Comparison of ENCODE assay signal across 10 cellular contexts in the genomic region with DNA sequence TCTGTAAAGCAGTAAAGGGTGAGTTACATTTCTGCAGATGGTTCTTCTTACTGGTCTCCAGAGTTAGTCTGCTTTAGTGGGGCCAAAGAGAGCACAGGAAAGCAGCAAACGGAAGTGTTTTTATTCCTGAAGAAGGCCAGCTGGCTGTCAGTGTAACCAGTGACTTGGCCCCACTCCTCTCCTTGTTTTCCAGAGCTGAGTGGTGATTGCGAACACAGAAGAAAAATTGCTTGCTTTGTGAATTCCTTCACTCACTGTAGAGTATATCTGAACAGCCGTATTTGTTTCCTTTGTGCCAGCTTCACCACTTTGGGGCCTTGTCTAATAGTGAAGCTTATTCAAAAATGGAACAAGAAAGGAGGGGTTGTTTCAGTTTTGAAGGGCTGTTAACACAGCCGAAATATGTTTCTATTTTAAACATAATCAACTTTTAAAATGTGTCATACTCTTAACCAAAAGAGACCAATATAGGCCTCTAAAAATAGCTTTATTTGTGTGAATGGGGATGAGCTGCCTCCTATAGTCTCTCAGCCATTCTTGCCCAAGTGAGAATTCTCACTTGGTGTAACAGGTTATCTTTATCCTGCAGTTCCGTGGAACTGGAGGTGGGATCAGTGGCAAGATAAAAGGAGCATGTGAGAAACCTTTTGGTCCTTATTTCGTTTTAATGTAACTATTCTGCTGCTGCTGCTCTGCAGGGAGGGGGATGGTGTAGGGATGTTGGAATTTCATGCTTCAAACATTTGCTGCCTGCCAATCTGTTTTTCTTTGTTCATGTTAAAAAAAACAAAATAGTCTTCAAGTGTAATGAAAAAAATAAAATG. TPM values are rescaled to one million over a fixed set of nuclear protein-coding genes. Genes with fewer than 3 reads are reported as not detected.
DNase-seq lines count a peak whose midpoint lies in the region; ATAC-seq, FAIRE-seq and TF ChIP-seq lines count a peak whose summit lies in the region.
"Had no signal": no experiment of that assay in that cellular context is flagged by ENCODE, and none has a peak within 500 bp of the region (broad histone marks: within the 10 kb centered on the region; RNA-seq: fewer than 3 reads in every experiment).

No MANE protein-coding gene starts in this region.

- H3K27me3 ChIP-seq in body of pancreas (no peaks in the 10 kb centered on the region), rectal smooth muscle tissue (ENCODE audit: control insufficient read depth, insufficient read depth, low read length) (no peaks in the 10 kb centered on the region)

- no peaks in the 10 kb centered on the region for H3K36me3 Mint-ChIP-seq in type B pancreatic cell

- no peak overlapping the region for H3K27ac Mint-ChIP-seq in type B pancreatic cell
- H3K27ac Mint-ChIP-seq: dendritic cell treated with granulocyte-macrophage colony-stimulating factor and Interleukin-4, amounts not matched to agents 40 ng/mL and 50 ng/mL, for 4 days had no signal

- intact Hi-C loops in body of pancreas (cut with DNase I), result no loop called here
- intact Hi-C loops in kidney (cut with DNase I), result no loop called here

- TF ChIP-seq CTCF in body of pancreas (IDR thresholded peaks at IDR 0.05), result no peak
- TF ChIP-seq CTCF in kidney (IDR thresholded peaks at IDR 0.05; ENCODE audit: borderline replicate concordance, extremely low read depth, insufficient read depth), result no peak
- no peak for TF ChIP-seq CTCF in type B pancreatic cell (conservative IDR thresholded peaks at IDR 0.05)

- ATAC-seq in GM18909 (IDR thresholded peaks at IDR 0.05; ENCODE audit: poor library complexity, unreplicated experiment) (peak; percentile 96), HG02763 (IDR thresholded peaks at IDR 0.05; ENCODE audit: unreplicated experiment) (peak; percentile 94), body of pancreas (peak; percentile 9)

- no peaks in the 10 kb centered on the region for H3K27me3 Mint-ChIP-seq in type B pancreatic cell
- H3K27me3 Mint-ChIP-seq: dendritic cell treated with granulocyte-macrophage colony-stimulating factor and Interleukin-4, amounts not matched to agents 40 ng/mL and 50 ng/mL, for 4 days had no signal

- DNase-seq in body of pancreas, result peak in 2 of 4 donors; percentile 13 to 25
- DNase-seq in RKO (ENCODE audit: low spot score), result no peak
- DNase-seq in kidney, result no peak
- no peak for DNase-seq in type B pancreatic cell (ENCODE audit: extremely low spot score, unreplicated experiment)
- no peak for DNase-seq in NOMO-1 (lab: John Stamatoyannopoulos, UW; ENCODE audit: unreplicated experiment in 2 of 2)

- H3K4me3 ChIP-seq in body of pancreas (no peak overlapping the region), rectal smooth muscle tissue (ENCODE audit: low read length) (no peak overlapping the region), kidney (ENCODE audit: low read length in 2 of 2) (no peak overlapping the region)

- no peak overlapping the region for H3K4me3 Mint-ChIP-seq in type B pancreatic cell
- H3K4me3 Mint-ChIP-seq: dendritic cell treated with granulocyte-macrophage colony-stimulating factor and Interleukin-4, amounts not matched to agents 40 ng/mL and 50 ng/mL, for 4 days had no signal

- FAIRE-seq in kidney (lab: Jason Lieb, UNC), result no peak

- H3K9me3 ChIP-seq in body of pancreas, result no peaks in the 10 kb centered on the region
- no peaks in the 10 kb centered on the region for H3K9me3 ChIP-seq in kidney (ENCODE audit: control insufficient read depth in 1 of 2, low read length in 2 of 2)

- no peak overlapping the region for H3K27ac ChIP-seq in body of pancreas
- peak overlapping the region; percentile 7 for H3K27ac ChIP-seq in rectal smooth muscle tissue (ENCODE audit: low read depth, low read length)
- H3K27ac ChIP-seq in kidney (ENCODE audit: low read depth in 2 of 2, low read length in 2 of 2), result peak overlapping the region in 1 of 2 donors; percentile 14

- 60 to 66% methylated on average over 6 of the region's 6 CpGs for WGBS in body of pancreas, 2 donors

- H3K4me1 ChIP-seq in body of pancreas (no peaks in the 10 kb centered on the region), rectal smooth muscle tissue (ENCODE audit: control insufficient read depth, insufficient read depth, low read length) (peaks cover 2% of the 10 kb centered on the region), kidney (ENCODE audit: control insufficient read depth in 1 of 2, insufficient read depth in 1 of 2, low read depth in 1 of 2, low read length in 2 of 2) (peaks cover 0 to 3% of the 10 kb centered on the region in 2 donors)

- H3K36me3 ChIP-seq in body of pancreas (replicated peaks in 1 of 2; ENCODE audit: insufficient read depth in 1 of 2, low read depth in 2 of 2), result no peaks in the 10 kb centered on the region
- H3K36me3 ChIP-seq in rectal smooth muscle tissue (ENCODE audit: control insufficient read depth, insufficient read depth, low read length), result no peaks in the 10 kb centered on the region
- H3K36me3 ChIP-seq in kidney (ENCODE audit: control insufficient read depth in 1 of 2, insufficient read depth in 2 of 2, low read length in 2 of 2), result no peaks in the 10 kb centered on the region

- no peak overlapping the region for H3K9ac ChIP-seq in rectal smooth muscle tissue (ENCODE audit: low read length)
- no peak overlapping the region for H3K9ac ChIP-seq in kidney (ENCODE audit: low read length in 2 of 2)

- no peak for TF ChIP-seq POLR2A in body of pancreas (IDR thresholded peaks at IDR 0.05)

- H3K9me3 Mint-ChIP-seq in type B pancreatic cell, result no peaks in the 10 kb centered on the region
- H3K9me3 Mint-ChIP-seq: dendritic cell treated with granulocyte-macrophage colony-stimulating factor and Interleukin-4, amounts not matched to agents 40 ng/mL and 50 ng/mL, for 4 days had no signal

- peaks cover 6% of the 10 kb centered on the region for H3K4me1 Mint-ChIP-seq in type B pancreatic cell (ENCODE audit: unreplicated experiment)

RNA-seq across cellular contexts. Expression of a gene that starts 37.8 kb away (rescaled TPM):
- total RNA-seq in body of pancreas, result not detected
- total RNA-seq in kidney, result not detected
- polyA plus RNA-seq in kidney (ENCODE audit: insufficient read depth, low read depth, low replicate concordance), result not detected
- total RNA-seq in type B pancreatic cell (ENCODE audit: low replicate concordance), result 0.34 TPM in 1 of 2 replicates, not detected in the other
- total RNA-seq: LHCN-M2 had no signal

RNA-seq across cellular contexts. Expression of a gene that starts 59.0 kb away (rescaled TPM):
- total RNA-seq in body of pancreas (1 to 10 TPM; 6.7 to 6.9 TPM), kidney (17.8 TPM), type B pancreatic cell (ENCODE audit: low replicate concordance) (18.7 and 24.2 TPM in 2 replicates)
- 15.0 TPM for polyA plus RNA-seq in kidney (ENCODE audit: insufficient read depth, low read depth, low replicate concordance)

Comparison
In these comparisons a context has a peak if more than half of its experiments do, and no peak if none do; other contexts are left out.
1. ATAC-seq: peak in every context shown above with its lines; median percentile 96 in GM18909; 94 in HG02763; 9 in body of pancreas.